ENCODE assay signal across 1 cellular context in genomic region chr1:16606666-16607432, GRCh38. TPM values are rescaled to one million over a fixed set of nuclear protein-coding genes. Genes with fewer than 3 reads are reported as not detected.
"Had no signal": no experiment of that assay in that cellular context is flagged by ENCODE, and none has a peak within 500 bp of the region (broad histone marks: within the 10 kb centered on the region; RNA-seq: fewer than 3 reads in every experiment).

No MANE protein-coding gene starts in this region.

RNA-seq across cellular contexts. Expression of gene RNU1-3, which starts 59.9 kb away (rescaled TPM):
- total RNA-seq: right atrium auricular region had no signal
